ENCODE assay signal across 27 cellular contexts in the genomic region with DNA sequence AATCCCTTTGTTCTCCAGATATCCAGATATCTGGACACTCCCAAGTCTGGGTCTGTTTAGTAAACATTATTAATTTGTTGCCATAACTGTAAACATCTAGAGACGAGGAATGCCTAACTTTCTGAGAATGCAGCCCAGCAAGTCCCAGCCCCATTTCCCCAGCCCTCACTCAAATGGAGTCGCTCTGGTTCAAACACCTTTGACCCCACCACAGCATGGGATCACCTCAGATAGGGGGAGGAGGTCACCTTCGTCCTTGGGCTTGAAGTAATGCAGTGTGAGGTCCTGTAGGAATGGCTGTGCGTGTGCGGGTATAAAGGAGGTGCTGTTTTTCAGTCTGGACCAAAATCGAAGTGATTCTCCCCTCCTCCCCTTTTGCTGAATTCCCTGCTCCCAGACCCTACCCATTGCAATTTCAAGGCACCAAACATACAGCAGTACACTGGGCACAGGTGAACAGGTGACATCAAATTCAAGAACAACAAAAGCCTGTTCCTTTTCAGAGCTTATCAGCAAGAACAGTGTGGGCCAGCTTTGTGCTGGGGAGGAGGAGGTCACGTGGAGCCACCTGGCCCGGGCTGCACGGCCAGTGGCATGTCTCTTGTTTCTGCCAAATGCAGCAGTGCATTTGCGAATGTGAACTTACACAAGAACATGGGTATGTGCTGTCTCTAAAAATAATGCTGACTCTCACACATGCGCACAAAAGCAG. TPM values are rescaled to one million over a fixed set of nuclear protein-coding genes. Genes with fewer than 3 reads are reported as not detected.
DNase-seq lines count a peak whose midpoint lies in the region; ATAC-seq and TF ChIP-seq lines count a peak whose summit lies in the region.
"Had no signal": no experiment of that assay in that cellular context is flagged by ENCODE, and none has a peak within 500 bp of the region (broad histone marks: within the 10 kb centered on the region; RNA-seq: fewer than 3 reads in every experiment).

No MANE protein-coding gene starts in this region.

- H3K36me3 Mint-ChIP-seq in WTC11: peaks cover 5% of the 10 kb centered on the region
- H3K36me3 Mint-ChIP-seq: CD8-positive, alpha-beta memory T cell; natural killer cell treated with Interleukin-12 subunit alpha and Interleukin-12 subunit beta and Interleukin-15 and Interleukin-18, amount 100 ng/mL, for 72 hours; stimulated activated naive B cell treated with anti-CD40 and anti-IgM and Interleukin-4, amounts not matched to agents 10 μg/mL and 1 μg/mL and 100 μg/mL, for 72 hours had no signal

- POLR2A ChIA-PET in WTC11 (lab: Charles Lee): no interaction called here

- no peaks in the 10 kb centered on the region for H3K36me3 ChIP-seq in left ventricle myocardium inferior
- no peaks in the 10 kb centered on the region for H3K36me3 ChIP-seq in upper lobe of right lung
- no peaks in the 10 kb centered on the region for H3K36me3 ChIP-seq in suprapubic skin
- H3K36me3 ChIP-seq: brain microvascular endothelial cell, esophagus squamous epithelium had no signal

- H3K4me3 Mint-ChIP-seq in WTC11: no peak overlapping the region
- H3K4me3 Mint-ChIP-seq: activated CD8-positive, alpha-beta T cell treated with anti-CD3 and anti-CD28 coated beads, Interleukin-2, amount 10 ng/mL, durations not matched to agents 7 days and 5 days; CD8-positive, alpha-beta memory T cell; natural killer cell treated with Interleukin-12 subunit alpha and Interleukin-12 subunit beta and Interleukin-15 and Interleukin-18, amount 100 ng/mL, for 72 hours; stimulated activated naive B cell treated with anti-CD40 and anti-IgM and Interleukin-4, amounts not matched to agents 10 μg/mL and 1 μg/mL and 100 μg/mL, for 72 hours had no signal

- H3K4me1 ChIP-seq in left ventricle myocardium inferior (peaks cover 16% of the 10 kb centered on the region), upper lobe of right lung (no peaks in the 10 kb centered on the region), suprapubic skin (peaks cover 3% of the 10 kb centered on the region)
- H3K4me1 ChIP-seq: parathyroid adenoma had no signal

- no peak for TF ChIP-seq EP300 in suprapubic skin (IDR thresholded peaks at IDR 0.05)

- no peak for TF ChIP-seq POLR2A in suprapubic skin (IDR thresholded peaks at IDR 0.05)

- 47% methylated on average over 11 of the region's 11 CpGs for WGBS in suprapubic skin

- H3K4me3 ChIP-seq in left ventricle myocardium inferior: no peak overlapping the region
- H3K4me3 ChIP-seq in upper lobe of right lung: no peak overlapping the region
- no peak overlapping the region for H3K4me3 ChIP-seq in suprapubic skin
- H3K4me3 ChIP-seq: esophagus squamous epithelium had no signal

- ATAC-seq in WTC11: peak; percentile 18; the same call in 1 of the 2 replicates
- peak; percentile 66 for ATAC-seq in upper lobe of right lung
- ATAC-seq: activated CD8-positive, alpha-beta T cell treated with anti-CD3 and anti-CD28 coated beads, Interleukin-2, amount 10 ng/mL, durations not matched to agents 7 days and 5 days; stimulated activated naive B cell treated with anti-CD40 and anti-IgM and Interleukin-4, amounts not matched to agents 10 μg/mL and 1 μg/mL and 100 μg/mL, for 72 hours had no signal

- H3K4me1 Mint-ChIP-seq in WTC11: peaks cover 62% of the 10 kb centered on the region

- H3K27ac Mint-ChIP-seq in WTC11: no peak overlapping the region
- H3K27ac Mint-ChIP-seq: activated CD8-positive, alpha-beta T cell treated with anti-CD3 and anti-CD28 coated beads, Interleukin-2, amount 10 ng/mL, durations not matched to agents 7 days and 5 days; CD8-positive, alpha-beta memory T cell; natural killer cell treated with Interleukin-12 subunit alpha and Interleukin-12 subunit beta and Interleukin-15 and Interleukin-18, amount 100 ng/mL, for 72 hours; stimulated activated naive B cell treated with anti-CD40 and anti-IgM and Interleukin-4, amounts not matched to agents 10 μg/mL and 1 μg/mL and 100 μg/mL, for 72 hours had no signal

- H3K27ac ChIP-seq in left ventricle myocardium inferior (replicated peaks): peak overlapping the region; percentile 64
- no peak overlapping the region for H3K27ac ChIP-seq in upper lobe of right lung
- no peak overlapping the region for H3K27ac ChIP-seq in suprapubic skin
- H3K27ac ChIP-seq: brain microvascular endothelial cell, esophagus squamous epithelium, parathyroid adenoma had no signal

- intact Hi-C loops in left ventricle myocardium inferior (cut with micrococcal nuclease): no loop called here
- intact Hi-C loops in upper lobe of right lung (cut with DNase I): no loop called here

- CTCF ChIA-PET in WTC11 (lab: Charles Lee): interaction anchor here (0.6 kb wide), 1 partner anchor 30 kb away, joined by 5 read pairs; no protein-coding TSS in a partner anchor

- peaks cover 5% of the 10 kb centered on the region for H3K9me3 Mint-ChIP-seq in WTC11
- H3K9me3 Mint-ChIP-seq: CD8-positive, alpha-beta memory T cell; natural killer cell treated with Interleukin-12 subunit alpha and Interleukin-12 subunit beta and Interleukin-15 and Interleukin-18, amount 100 ng/mL, for 72 hours; stimulated activated naive B cell treated with anti-CD40 and anti-IgM and Interleukin-4, amounts not matched to agents 10 μg/mL and 1 μg/mL and 100 μg/mL, for 72 hours had no signal

- H3K27me3 Mint-ChIP-seq in WTC11 (ENCODE audit: low read depth): no peaks in the 10 kb centered on the region; the same call in 1 of the 2 replicates
- H3K27me3 Mint-ChIP-seq: natural killer cell treated with Interleukin-12 subunit alpha and Interleukin-12 subunit beta and Interleukin-15 and Interleukin-18, amount 100 ng/mL, for 72 hours had no signal

- DNase-seq in WTC11 (ENCODE audit: low spot score) (no peak), left ventricle myocardium inferior (peak; percentile 59), mucosa of gallbladder (ENCODE audit: low spot score) (peak; percentile 54), upper lobe of right lung (no peak), HK-2 (ENCODE audit: unreplicated experiment) (no peak), suprapubic skin (ENCODE audit: low spot score in 2 of 2) (no peak)
- DNase-seq in activated CD8-positive, alpha-beta memory T cell treated with anti-CD3 and anti-CD28 coated beads for 24 hours: no peak
- DNase-seq: activated CD4-positive, alpha-beta T cell treated with anti-CD3 and anti-CD28 coated beads for 1 hour; activated CD8-positive, alpha-beta T cell treated with anti-CD3 and anti-CD28 coated beads, Interleukin-2, amount 10 ng/mL, durations not matched to agents 7 days and 5 days; activated gamma-delta T cell treated with Interleukin-2 at 50 U/mL for 16 hours; activated T-cell treated with anti-CD3 and anti-CD28 coated beads, Interleukin-2, amount 50 U/mL, for 1 hour; AML-193; brain microvascular endothelial cell; CD8-positive, alpha-beta memory T cell; DMS79 treated with DMSO at 0.1 percent for 48 hours; esophagus squamous epithelium; NCI-H187 treated with DMSO at 0.1 percent for 48 hours; NCI-H2227 treated with DMSO at 0.1 percent for 48 hours; NCI-H748 treated with DMSO at 0.1 percent for 48 hours; OCI-M1; SHP77 treated with DMSO at 0.1 percent for 48 hours; stimulated activated CD4-positive, alpha-beta T cell treated with anti-CD3 and anti-CD28 coated beads, Interleukin-1b, Interleukin-23, amount 100 ng/mL, for 48 hours; stimulated activated naive B cell treated with anti-CD40 and anti-IgM and Interleukin-4, amounts not matched to agents 10 μg/mL and 1 μg/mL and 100 μg/mL, for 72 hours; SW 1271 had no signal

- H3K9me3 ChIP-seq in left ventricle myocardium inferior (replicated peaks) (no peaks in the 10 kb centered on the region), upper lobe of right lung (no peaks in the 10 kb centered on the region), suprapubic skin (no peaks in the 10 kb centered on the region)
- H3K9me3 ChIP-seq: esophagus squamous epithelium had no signal

- no peaks in the 10 kb centered on the region for H3K27me3 ChIP-seq in left ventricle myocardium inferior (ENCODE audit: low read depth)
- no peaks in the 10 kb centered on the region for H3K27me3 ChIP-seq in upper lobe of right lung
- no peaks in the 10 kb centered on the region for H3K27me3 ChIP-seq in suprapubic skin
- H3K27me3 ChIP-seq: brain microvascular endothelial cell had no signal

- TF ChIP-seq CTCF in WTC11 (IDR thresholded peaks at IDR 0.05) (no peak), left ventricle myocardium inferior (IDR thresholded peaks at IDR 0.05; ENCODE audit: borderline replicate concordance) (no peak), upper lobe of right lung (IDR thresholded peaks at IDR 0.05) (no peak), suprapubic skin (IDR thresholded peaks at IDR 0.05) (no peak)

TF ChIP-seq in WTC11, 78 proteins besides CTCF, POLR2A, EP300 and RAD21 (continues in another document):
- TF ChIP-seq, protein P1, sequence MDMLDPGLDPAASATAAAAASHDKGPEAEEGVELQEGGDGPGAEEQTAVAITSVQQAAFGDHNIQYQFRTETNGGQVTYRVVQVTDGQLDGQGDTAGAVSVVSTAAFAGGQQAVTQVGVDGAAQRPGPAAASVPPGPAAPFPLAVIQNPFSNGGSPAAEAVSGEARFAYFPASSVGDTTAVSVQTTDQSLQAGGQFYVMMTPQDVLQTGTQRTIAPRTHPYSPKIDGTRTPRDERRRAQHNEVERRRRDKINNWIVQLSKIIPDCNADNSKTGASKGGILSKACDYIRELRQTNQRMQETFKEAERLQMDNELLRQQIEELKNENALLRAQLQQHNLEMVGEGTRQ (CRISPR knock-in tag; IDR thresholded peaks at IDR 0.05): peak; percentile 68
- TF ChIP-seq ETV6 (CRISPR knock-in tag; IDR thresholded peaks at IDR 0.05) (no peak), NFATC4 (CRISPR knock-in tag; IDR thresholded peaks at IDR 0.05) (no peak), FOXJ3 (CRISPR knock-in tag; IDR thresholded peaks at IDR 0.05; ENCODE audit: borderline replicate concordance) (no peak), ZNF138 (CRISPR knock-in tag; conservative IDR thresholded peaks at IDR 0.05) (no peak), ZNF263 (CRISPR knock-in tag; IDR thresholded peaks at IDR 0.05; ENCODE audit: low read depth) (no peak), ATF1 (CRISPR knock-in tag; IDR thresholded peaks at IDR 0.05) (no peak), TEAD1 (CRISPR knock-in tag; IDR thresholded peaks at IDR 0.05) (no peak)
- TF ChIP-seq, protein P2, sequence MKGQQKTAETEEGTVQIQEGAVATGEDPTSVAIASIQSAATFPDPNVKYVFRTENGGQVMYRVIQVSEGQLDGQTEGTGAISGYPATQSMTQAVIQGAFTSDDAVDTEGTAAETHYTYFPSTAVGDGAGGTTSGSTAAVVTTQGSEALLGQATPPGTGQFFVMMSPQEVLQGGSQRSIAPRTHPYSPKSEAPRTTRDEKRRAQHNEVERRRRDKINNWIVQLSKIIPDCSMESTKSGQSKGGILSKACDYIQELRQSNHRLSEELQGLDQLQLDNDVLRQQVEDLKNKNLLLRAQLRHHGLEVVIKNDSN (CRISPR knock-in tag; IDR thresholded peaks at IDR 0.05): peak; percentile 59; the same call in 1 of the 2 replicates

RNA-seq across cellular contexts. Expression of a gene that starts 57.5 kb away (rescaled TPM):
- 0.32 to 1.2 TPM (median 0.77 TPM) in 3 replicates for total RNA-seq in WTC11 (2021)
- not detected for total RNA-seq in left ventricle myocardium inferior
- not detected for total RNA-seq in mucosa of gallbladder
- total RNA-seq in upper lobe of right lung: not detected
- total RNA-seq in suprapubic skin: 10 to 100 TPM in 2 of 4 donors, 1 to 10 TPM in 2; 5.1 to 15.2 (median 10.2) TPM
- total RNA-seq: activated CD8-positive, alpha-beta T cell treated with anti-CD3 and anti-CD28 coated beads, Interleukin-2, amount 10 ng/mL, durations not matched to agents 7 days and 5 days; CD8-positive, alpha-beta memory T cell; esophagus squamous epithelium; kidney epithelial cell; natural killer cell treated with Interleukin-12 subunit alpha and Interleukin-12 subunit beta and Interleukin-15 and Interleukin-18, amount 100 ng/mL, for 72 hours had no signal

Comparison
In these comparisons a context has a peak if more than half of its experiments do, and no peak if none do; other contexts are left out.
1. DNase-seq: peak in left ventricle myocardium inferior (single experiment) and mucosa of gallbladder (single experiment); none in WTC11 (single experiment), upper lobe of right lung (single experiment), HK-2 (single experiment), activated CD8-positive, alpha-beta memory T cell treated with anti-CD3 and anti-CD28 coated beads for 24 hours (single experiment) and suprapubic skin (0 of 2).